In the genomic region with DNA sequence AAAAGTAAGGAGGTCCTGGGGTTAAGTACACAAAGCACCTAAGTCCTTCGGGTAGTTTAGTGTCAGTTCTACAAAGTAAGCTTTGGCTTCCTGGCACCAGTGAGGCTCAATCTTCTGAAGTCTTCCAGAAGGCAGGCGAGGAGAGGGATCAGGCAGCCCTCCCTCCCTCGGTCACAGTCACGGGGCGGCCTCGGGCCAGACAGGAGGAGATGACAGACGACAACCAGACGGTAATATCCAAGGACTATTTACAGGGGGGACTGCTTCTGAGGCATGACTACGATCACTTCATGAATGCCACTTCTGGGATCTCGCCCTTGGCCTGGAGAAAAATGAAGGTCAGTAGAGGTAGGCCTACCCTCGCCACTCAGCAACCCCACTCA, we compare ENCODE assay signal across 8 cellular contexts. TPM values are rescaled to one million over a fixed set of nuclear protein-coding genes. Genes with fewer than 3 reads are reported as not detected.
DNase-seq lines count a peak whose midpoint lies in the region; ATAC-seq and TF ChIP-seq lines count a peak whose summit lies in the region.

No MANE protein-coding gene starts in this region.

- H3K27me3 Mint-ChIP-seq in osteocyte (ENCODE audit: unreplicated experiment) = no peaks in the 10 kb centered on the region

- H3K27ac Mint-ChIP-seq in osteocyte (ENCODE audit: unreplicated experiment) = peak overlapping the region; percentile 87

- no peaks in the 10 kb centered on the region for H3K27me3 ChIP-seq in RWPE2 (ENCODE audit: insufficient read depth, poor library complexity, severe bottlenecking)

- no peaks in the 10 kb centered on the region for H3K9me3 ChIP-seq in RWPE2 (ENCODE audit: severe bottlenecking)

- peaks cover 69% of the 10 kb centered on the region for H3K36me3 ChIP-seq in RWPE2 (ENCODE audit: low read depth)

- H3K36me3 Mint-ChIP-seq in osteocyte (ENCODE audit: unreplicated experiment) = peaks cover 29% of the 10 kb centered on the region

- H3K9me3 Mint-ChIP-seq in osteocyte (ENCODE audit: unreplicated experiment) = no peaks in the 10 kb centered on the region

- H3K4me3 Mint-ChIP-seq in osteocyte (ENCODE audit: unreplicated experiment) = peak overlapping the region; percentile 85

- DNase-seq in RWPE2 (ENCODE audit: low spot score) (no peak), epithelial cell of proximal tubule (ENCODE audit: low read depth) (no peak), osteocyte (ENCODE audit: extremely low spot score, unreplicated experiment) (no peak), 8988T (no peak), NCI-H526 treated with DMSO at 0.1 percent for 48 hours (lab: John Stamatoyannopoulos, UW) (no peak)

- TF ChIP-seq CTCF in RWPE2 (IDR thresholded peaks at IDR 0.05; ENCODE audit: poor library complexity, severe bottlenecking) = no peak
- TF ChIP-seq CTCF in epithelial cell of proximal tubule (conservative IDR thresholded peaks at IDR 0.05; ENCODE audit: low read depth, low read length) = peak; percentile 6
- no peak for TF ChIP-seq CTCF in osteocyte (IDR thresholded peaks at IDR 0.05)

- peaks cover 43% of the 10 kb centered on the region for H3K4me1 Mint-ChIP-seq in osteocyte (ENCODE audit: unreplicated experiment)

- peaks cover 9% of the 10 kb centered on the region for H3K4me1 ChIP-seq in RWPE2 (ENCODE audit: insufficient read depth, poor library complexity, severe bottlenecking)

- peak; percentile 4 for ATAC-seq in GM18867 (IDR thresholded peaks at IDR 0.05; ENCODE audit: unreplicated experiment)
- no peak for ATAC-seq in RWPE2 (ENCODE audit: low read depth)
- no peak for ATAC-seq in HG03457 (IDR thresholded peaks at IDR 0.05; ENCODE audit: unreplicated experiment)
- ATAC-seq in GM19035 (IDR thresholded peaks at IDR 0.05; ENCODE audit: unreplicated experiment) = no peak

- H3K4me3 ChIP-seq in RWPE2 (ENCODE audit: severe bottlenecking) = peak overlapping the region; percentile 97
- peak overlapping the region; percentile 95 for H3K4me3 ChIP-seq in epithelial cell of proximal tubule (ENCODE audit: low read depth, low read length)

- H3K27ac ChIP-seq in RWPE2 (ENCODE audit: poor library complexity, severe bottlenecking) = peak overlapping the region; percentile 90

RNA-seq across cellular contexts. Expression of a gene that starts 0.4 kb away (rescaled TPM):
- total RNA-seq in epithelial cell of proximal tubule (51.1 and 58.9 TPM in 2 replicates), osteocyte (14.5 and 15.2 TPM in 2 replicates)

RNA-seq across cellular contexts. Expression of a gene that starts 5.0 kb away (rescaled TPM):
- total RNA-seq in epithelial cell of proximal tubule (52.8 and 97.7 TPM in 2 replicates), osteocyte (46.7 and 47.7 TPM in 2 replicates)

RNA-seq across cellular contexts. Expression of a gene that starts 13.1 kb away (rescaled TPM):
- total RNA-seq in epithelial cell of proximal tubule = 49.4 and 56.3 TPM in 2 replicates
- 92.4 and 97.5 TPM in 2 replicates for total RNA-seq in osteocyte

RNA-seq across cellular contexts. Expression of a gene that starts 21.0 kb away (rescaled TPM):
- total RNA-seq in epithelial cell of proximal tubule (12.4 and 26.8 TPM in 2 replicates), osteocyte (40.8 and 42.8 TPM in 2 replicates)

RNA-seq across cellular contexts. Expression of a gene that starts 30.8 kb away (rescaled TPM):
- total RNA-seq in epithelial cell of proximal tubule (88.2 and 137 TPM in 2 replicates), osteocyte (83.7 and 98.6 TPM in 2 replicates)
